Comparison of ENCODE assay signal across 1 cellular context in genomic region chr1:207941664-207942063, GRCh38.
TF ChIP-seq lines count a peak whose summit lies in the region.

No MANE protein-coding gene starts in this region.

TF ChIP-seq in GM23338, 12 proteins besides CTCF, POLR2A, EP300 and RAD21 (continued from another document):
- no peak for TF ChIP-seq ZNF462 (CRISPR knock-in tag; IDR thresholded peaks at IDR 0.05)
